17 cellular contexts compared by ENCODE assay signal in the genomic region with DNA sequence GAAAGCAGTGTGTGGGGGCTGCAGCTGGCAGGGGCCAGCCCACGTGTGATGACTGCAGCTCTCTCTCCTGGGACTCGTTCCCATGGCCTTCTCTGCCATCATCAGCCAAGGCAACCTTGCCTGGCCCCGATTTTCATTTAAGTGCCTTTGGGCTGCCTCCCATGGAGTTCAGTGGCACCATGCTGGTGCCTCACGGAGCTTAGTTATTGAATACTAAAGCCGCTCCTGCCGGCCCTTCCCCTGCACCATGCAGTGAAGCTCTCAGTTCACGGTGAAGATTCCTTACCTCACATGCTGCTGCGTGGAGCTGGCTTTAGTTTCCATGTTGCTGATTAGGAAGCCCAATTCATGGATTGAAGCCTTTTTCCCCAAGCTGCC.
DNase-seq lines count a peak whose midpoint lies in the region; ATAC-seq and TF ChIP-seq lines count a peak whose summit lies in the region.
"Had no signal": no experiment of that assay in that cellular context is flagged by ENCODE, and none has a peak within 500 bp of the region (broad histone marks: within the 10 kb centered on the region; RNA-seq: fewer than 3 reads in every experiment).

No MANE protein-coding gene starts in this region.

- H3K4me3 Mint-ChIP-seq in GM23338, result no peak overlapping the region
- H3K4me3 Mint-ChIP-seq: B cell; CD4-positive, alpha-beta T cell had no signal

- H3K27ac ChIP-seq in GM23338 (ENCODE audit: low read depth) (no peak overlapping the region), IMR-90 (ENCODE audit: insufficient read depth, low read length) (no peak overlapping the region), dorsolateral prefrontal cortex (peak overlapping the region in 45 of 59 donors; percentile 0 to 74 (median 52))
- H3K27ac ChIP-seq: Peyer's patch had no signal

- no peaks in the 10 kb centered on the region for H3K79me1 ChIP-seq in IMR-90 (ENCODE audit: low read depth in 1 of 2, low read length in 2 of 2)

- H3K9me3 Mint-ChIP-seq in GM23338, result no peaks in the 10 kb centered on the region
- H3K9me3 Mint-ChIP-seq: CD4-positive, alpha-beta T cell had no signal

- 69% methylated on average over 6 of the region's 8 CpGs; no CpG with 5 or more reads in 1 of the 2 experiments for WGBS in IMR-90 (ENCODE audit: extremely low coverage in 2 of 2, insufficient read length in 1 of 2), 2 experiments

- no peak overlapping the region for H2AK5ac ChIP-seq in IMR-90 (ENCODE audit: low read depth, low read length)

- ATAC-seq in GM23338 (peak; percentile 97), IMR-90 (ENCODE audit: low read depth) (no peak), GM21367 (IDR thresholded peaks at IDR 0.05; ENCODE audit: unreplicated experiment) (no peak), HG03108 (IDR thresholded peaks at IDR 0.05; ENCODE audit: unreplicated experiment) (no peak)

- no peak overlapping the region for H3K4ac ChIP-seq in IMR-90 (ENCODE audit: low read depth, low read length)

- H2AFZ ChIP-seq in GM23338, result peak overlapping the region; percentile 96
- peak overlapping the region; percentile 63 for H2AFZ ChIP-seq in IMR-90 (replicated peaks; ENCODE audit: low read length, poor library complexity)

- TF ChIP-seq CTCF in GM23338 (conservative IDR thresholded peaks at IDR 0.05; ENCODE audit: low read depth in 2 of 2) (no peak), IMR-90 (conservative IDR thresholded peaks at IDR 0.05; ENCODE audit: low read depth, low read length) (no peak), dorsolateral prefrontal cortex (IDR thresholded peaks at IDR 0.05 in 54 of 56, conservative IDR thresholded peaks at IDR 0.05 in 2 of 56; ENCODE audit: low read depth in 1 of 56, partially characterized antibody in 56 of 56) (no peak)

- H2BK5ac ChIP-seq in IMR-90 (ENCODE audit: low read depth, low read length, poor library complexity, severe bottlenecking), result no peak overlapping the region

- no peaks in the 10 kb centered on the region for H3F3A ChIP-seq in GM23338 (replicated peaks; ENCODE audit: low read depth)

- TF ChIP-seq POLR2A in IMR-90 (IDR thresholded peaks at IDR 0.05; ENCODE audit: low read depth, low read length), result no peak

- H3K36me3 ChIP-seq in GM23338 (ENCODE audit: insufficient read depth) (no peaks in the 10 kb centered on the region), IMR-90 (ENCODE audit: control insufficient read depth, insufficient read depth, low read length) (no peaks in the 10 kb centered on the region)
- H3K36me3 ChIP-seq: HAP-1, Peyer's patch had no signal

- BruUV-seq in IMR-90 (replicated peaks; lab: Mats Ljungman, UMichigan), result no TSS peak

- no peak overlapping the region for H3K56ac ChIP-seq in IMR-90 (ENCODE audit: extremely low read depth, insufficient read depth, low read length)

- no peaks in the 10 kb centered on the region for H3K27me3 ChIP-seq in GM23338 (ENCODE audit: insufficient read depth)
- peaks cover 3% of the 10 kb centered on the region; the same call in 1 of the 2 replicates for H3K27me3 ChIP-seq in IMR-90 (ENCODE audit: control insufficient read depth, insufficient read depth, low read length)
- no peaks in the 10 kb centered on the region for H3K27me3 ChIP-seq in dorsolateral prefrontal cortex
- H3K27me3 ChIP-seq: Peyer's patch had no signal

- H2BK120ac ChIP-seq in IMR-90 (ENCODE audit: low read depth, low read length), result no peak overlapping the region

- no peaks in the 10 kb centered on the region for H4K20me1 ChIP-seq in GM23338 (replicated peaks; ENCODE audit: insufficient read depth)
- no peaks in the 10 kb centered on the region for H4K20me1 ChIP-seq in IMR-90 (ENCODE audit: insufficient read depth, low read length)

- no peak overlapping the region for H4K5ac ChIP-seq in IMR-90 (ENCODE audit: low read depth, low read length)

- H2AK9ac ChIP-seq in IMR-90 (replicated peaks; ENCODE audit: low read depth, low read length, poor library complexity), result no peak overlapping the region

- H3K9me2 ChIP-seq in GM23338 (ENCODE audit: insufficient read depth), result no peaks in the 10 kb centered on the region

- in situ Hi-C loops in IMR-90 (cut with MboI; ENCODE audit: low sequenced_read_pairs), result no loop called here

- H3K23ac ChIP-seq in IMR-90 (ENCODE audit: low read depth, low read length), result no peak overlapping the region

- dilution Hi-C loops in IMR-90 (cut with HindIII; ENCODE audit: low sequenced_read_pairs, unreplicated experiment), result no loop called here

- H3K9me3 ChIP-seq in IMR-90 (ENCODE audit: control insufficient read depth, insufficient read depth, low read length), result peaks cover under 1% of the 10 kb centered on the region; the same call in 1 of the 2 replicates
- H3K9me3 ChIP-seq: HAP-1, Peyer's patch had no signal

- H3K27ac Mint-ChIP-seq in GM23338, result no peak overlapping the region
- H3K27ac Mint-ChIP-seq: B cell; CD4-positive, alpha-beta T cell had no signal

- no peaks in the 10 kb centered on the region for H3K79me2 ChIP-seq in GM23338 (replicated peaks; ENCODE audit: insufficient read depth)

- H3K27me3 Mint-ChIP-seq in GM23338 (ENCODE audit: insufficient read depth, low read depth, poor library complexity), result peaks cover 2% of the 10 kb centered on the region
- H3K27me3 Mint-ChIP-seq: CD4-positive, alpha-beta T cell had no signal

- H3K4me3 ChIP-seq in GM23338 (no peak overlapping the region), IMR-90 (ENCODE audit: insufficient read depth, low read depth, low read length) (no peak overlapping the region), dorsolateral prefrontal cortex (no peak overlapping the region)
- H3K4me3 ChIP-seq: HAP-1, Peyer's patch had no signal

- H3K4me1 Mint-ChIP-seq in GM23338, result peaks cover 10% of the 10 kb centered on the region
- H3K4me1 Mint-ChIP-seq: B cell had no signal

- no peaks in the 10 kb centered on the region for H3K36me3 Mint-ChIP-seq in GM23338 (ENCODE audit: low read depth)

- H3K9me1 ChIP-seq in IMR-90 (ENCODE audit: insufficient read depth, low read length), result no peaks in the 10 kb centered on the region; the same call in 1 of the 2 replicates

- TF ChIP-seq RAD21 in IMR-90 (IDR thresholded peaks at IDR 0.05; ENCODE audit: low read length), result no peak

- peak overlapping the region; percentile 12; the same call in 1 of the 2 replicates for H3K4me2 ChIP-seq in GM23338
- H3K4me2 ChIP-seq in IMR-90 (ENCODE audit: low read depth, low read length), result no peak overlapping the region

- no peak overlapping the region for H2BK15ac ChIP-seq in IMR-90 (ENCODE audit: low read depth, low read length)

- no peak overlapping the region for H2BK20ac ChIP-seq in IMR-90 (ENCODE audit: low read depth, low read length)

- H3K9ac ChIP-seq in IMR-90 (ENCODE audit: low read depth, low read length), result no peak overlapping the region

- H3K14ac ChIP-seq in IMR-90 (replicated peaks; ENCODE audit: low read depth, low read length), result no peak overlapping the region

- DNase-seq in GM23338 (ENCODE audit: low spot score) (peak; percentile 39), IMR-90 (no peak), dorsolateral prefrontal cortex (no peak), iPS-NIHi7 (ENCODE audit: extremely low spot score) (peak; percentile 37), islet precursor cell (no peak), DMS53 (lab: John Stamatoyannopoulos, UW) (no peak)
- DNase-seq: Calu3; CD4-positive, alpha-beta T cell; KBM-7; NCI-H1436 treated with DMSO at 0.1 percent for 48 hours; NCI-H510A; Peyer's patch; Right ventricle myocardium superior had no signal

- no peak overlapping the region for H3K18ac ChIP-seq in IMR-90 (ENCODE audit: low read depth, low read length)

- H3K4me1 ChIP-seq in GM23338 (ENCODE audit: insufficient read depth) (no peaks in the 10 kb centered on the region), IMR-90 (ENCODE audit: control insufficient read depth, insufficient read depth, low read length) (peaks cover 8% of the 10 kb centered on the region)
- H3K4me1 ChIP-seq: HAP-1, Peyer's patch had no signal

- CTCF ChIA-PET in IMR-90 (lab: Yijun Ruan, JAX), result no interaction called here

- H4K91ac ChIP-seq in IMR-90 (ENCODE audit: insufficient read depth, low read depth, low read length), result no peak overlapping the region

- intact Hi-C loops in IMR-90 (cut with micrococcal nuclease), result no loop called here
- intact Hi-C loops in dorsolateral prefrontal cortex (cut with DNase I), result no loop called here

- POLR2A ChIA-PET in IMR-90 (lab: Charles Lee; ENCODE audit: unreplicated experiment), result no interaction called here

- H4K8ac ChIP-seq in IMR-90 (ENCODE audit: low read depth in 2 of 2, low read length in 2 of 2), result no peak overlapping the region

TF ChIP-seq in GM23338, 12 proteins besides CTCF, POLR2A, EP300 and RAD21 (continues in another document):
- no peak for TF ChIP-seq ETS1 (IDR thresholded peaks at IDR 0.05)

TF ChIP-seq in IMR-90, 13 proteins besides CTCF, POLR2A, EP300 and RAD21 (continues in another document):
- TF ChIP-seq, protein P1, sequence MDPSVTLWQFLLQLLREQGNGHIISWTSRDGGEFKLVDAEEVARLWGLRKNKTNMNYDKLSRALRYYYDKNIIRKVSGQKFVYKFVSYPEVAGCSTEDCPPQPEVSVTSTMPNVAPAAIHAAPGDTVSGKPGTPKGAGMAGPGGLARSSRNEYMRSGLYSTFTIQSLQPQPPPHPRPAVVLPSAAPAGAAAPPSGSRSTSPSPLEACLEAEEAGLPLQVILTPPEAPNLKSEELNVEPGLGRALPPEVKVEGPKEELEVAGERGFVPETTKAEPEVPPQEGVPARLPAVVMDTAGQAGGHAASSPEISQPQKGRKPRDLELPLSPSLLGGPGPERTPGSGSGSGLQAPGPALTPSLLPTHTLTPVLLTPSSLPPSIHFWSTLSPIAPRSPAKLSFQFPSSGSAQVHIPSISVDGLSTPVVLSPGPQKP (IDR thresholded peaks at IDR 0.05; ENCODE audit: borderline replicate concordance, low read depth, low read length), result no peak
- TF ChIP-seq MAFK (IDR thresholded peaks at IDR 0.05; ENCODE audit: low read depth, low read length) (no peak), SMC3 (IDR thresholded peaks at IDR 0.05; ENCODE audit: low read depth, low read length) (no peak), MAZ (IDR thresholded peaks at IDR 0.05; ENCODE audit: borderline replicate concordance, low read depth, low read length) (no peak), CHD1 (IDR thresholded peaks at IDR 0.05; ENCODE audit: low read depth, low read length) (no peak), FOS (IDR thresholded peaks at IDR 0.05; ENCODE audit: low read depth, low read length) (no peak), NFE2L2 (IDR thresholded peaks at IDR 0.05; ENCODE audit: low read depth, low read length) (no peak), BHLHE40 (IDR thresholded peaks at IDR 0.05; ENCODE audit: low read depth, low read length) (no peak), CEBPB (IDR thresholded peaks at IDR 0.05; ENCODE audit: low read depth, low read length) (no peak), RCOR1 (IDR thresholded peaks at IDR 0.05; ENCODE audit: insufficient replicate concordance, low read length) (no peak), RFX5 (IDR thresholded peaks at IDR 0.05; ENCODE audit: low read depth, low read length) (no peak), MXI1 (IDR thresholded peaks at IDR 0.05; ENCODE audit: borderline replicate concordance, low read depth, low read length) (no peak)

Comparison
In these comparisons a context has a peak if more than half of its experiments do, and no peak if none do; other contexts are left out.
1. DNase-seq: peak in GM23338 (single experiment) and iPS-NIHi7 (single experiment); none in IMR-90 (single experiment), dorsolateral prefrontal cortex (0 of 10), islet precursor cell (single experiment) and DMS53 (single experiment).
2. H3K27ac ChIP-seq: peak in dorsolateral prefrontal cortex (45 of 59); none in GM23338 (single experiment) and IMR-90 (single experiment).